Comparison of ENCODE assay signal across 24 cellular contexts in genomic region chr5:3098821-3099220, GRCh38.
"Had no signal": no experiment of that assay in that cellular context is flagged by ENCODE, and none has a peak within 500 bp of the region (broad histone marks: within the 10 kb centered on the region; RNA-seq: fewer than 3 reads in every experiment).

No MANE protein-coding gene starts in this region.

- H3K9me3 Mint-ChIP-seq: mesothelial cell of epicardium had no signal

- H3K4me1 ChIP-seq: left ventricle myocardium inferior, right atrium auricular region, right lobe of liver, testis, thyroid gland, transverse colon, upper lobe of left lung, vagina had no signal

- DNase-seq: islet precursor cell; left ventricle myocardium inferior; mesendoderm; naive B cell; natural killer cell; ovary; right lobe of liver; stimulated activated CD4-positive, alpha-beta T cell treated with anti-CD3 and anti-CD28 coated beads, Interleukin-1b, Interleukin-23, amount 100 ng/mL, for 48 hours; stimulated activated CD4-positive, alpha-beta T cell treated with anti-CD3 and anti-CD28 coated beads, Interleukin-2, amount 100 ng/mL, for 48 hours; stimulated activated CD4-positive, alpha-beta T cell treated with anti-CD3 and anti-CD28 coated beads, Interleukin-4, amount 100 ng/mL, for 4 hours; stimulated activated CD8-positive, alpha-beta memory T cell treated with anti-CD3 and anti-CD28 coated beads, Interleukin-4, amount 100 ng/mL, for 48 hours; stimulated activated naive CD4-positive, alpha-beta T cell treated with Interleukin-2 at 50 U/mL for 16 hours; stimulated activated naive CD8-positive, alpha-beta T cell treated with anti-CD3 and anti-CD28 coated beads, Interleukin-15, amount 100 ng/mL, for 72 hours; testis; thyroid gland; transverse colon; upper lobe of left lung had no signal

- H3K27me3 ChIP-seq: ovary, right atrium auricular region, right lobe of liver, testis, thyroid gland, transverse colon, upper lobe of left lung, vagina had no signal

- H3K27ac Mint-ChIP-seq: mesothelial cell of epicardium; naive B cell; natural killer cell; progenitor cell of endocrine pancreas; stimulated activated memory B cell treated with anti-CD40 and anti-IgM and Interleukin-4, amounts not matched to agents 10 μg/mL and 1 μg/mL and 100 μg/mL, for 72 hours; stimulated activated naive CD8-positive, alpha-beta T cell treated with anti-CD3 and anti-CD28 coated beads, Interleukin-15, amount 100 ng/mL, for 72 hours had no signal

- H3K9me3 ChIP-seq: left ventricle myocardium inferior, ovary, right atrium auricular region, right lobe of liver, testis, thyroid gland, transverse colon, upper lobe of left lung, vagina had no signal

- H3K27me3 Mint-ChIP-seq: stimulated activated memory B cell treated with anti-CD40 and anti-IgM and Interleukin-4, amounts not matched to agents 10 μg/mL and 1 μg/mL and 100 μg/mL, for 72 hours had no signal

- H3K4me2 ChIP-seq: smooth muscle cell had no signal

- H3K36me3 ChIP-seq: left ventricle myocardium inferior, ovary, right atrium auricular region, right lobe of liver, thyroid gland, transverse colon, upper lobe of left lung, vagina had no signal

- H3K27ac ChIP-seq: left ventricle myocardium inferior, ovary, right atrium auricular region, right lobe of liver, testis, thyroid gland, transverse colon, upper lobe of left lung, vagina had no signal

- ATAC-seq: natural killer cell; right lobe of liver; stimulated activated memory B cell treated with anti-CD40 and anti-IgM and Interleukin-4, amounts not matched to agents 10 μg/mL and 1 μg/mL and 100 μg/mL, for 72 hours; stimulated activated naive CD8-positive, alpha-beta T cell treated with anti-CD3 and anti-CD28 coated beads, Interleukin-15, amount 100 ng/mL, for 72 hours had no signal

- H3K4me1 Mint-ChIP-seq: naive B cell; natural killer cell; stimulated activated memory B cell treated with anti-CD40 and anti-IgM and Interleukin-4, amounts not matched to agents 10 μg/mL and 1 μg/mL and 100 μg/mL, for 72 hours; stimulated activated naive CD8-positive, alpha-beta T cell treated with anti-CD3 and anti-CD28 coated beads, Interleukin-15, amount 100 ng/mL, for 72 hours had no signal

- H3K36me3 Mint-ChIP-seq: mesothelial cell of epicardium; naive B cell; natural killer cell; stimulated activated memory B cell treated with anti-CD40 and anti-IgM and Interleukin-4, amounts not matched to agents 10 μg/mL and 1 μg/mL and 100 μg/mL, for 72 hours had no signal

- H3K4me3 Mint-ChIP-seq: mesothelial cell of epicardium; naive B cell; natural killer cell; stimulated activated memory B cell treated with anti-CD40 and anti-IgM and Interleukin-4, amounts not matched to agents 10 μg/mL and 1 μg/mL and 100 μg/mL, for 72 hours; stimulated activated naive CD8-positive, alpha-beta T cell treated with anti-CD3 and anti-CD28 coated beads, Interleukin-15, amount 100 ng/mL, for 72 hours had no signal

- H3K4me3 ChIP-seq: left ventricle myocardium inferior, lung, ovary, right atrium auricular region, right lobe of liver, smooth muscle cell, testis, thyroid gland, transverse colon, upper lobe of left lung, vagina had no signal
